1 cellular context compared by ENCODE assay signal in the genomic region with DNA sequence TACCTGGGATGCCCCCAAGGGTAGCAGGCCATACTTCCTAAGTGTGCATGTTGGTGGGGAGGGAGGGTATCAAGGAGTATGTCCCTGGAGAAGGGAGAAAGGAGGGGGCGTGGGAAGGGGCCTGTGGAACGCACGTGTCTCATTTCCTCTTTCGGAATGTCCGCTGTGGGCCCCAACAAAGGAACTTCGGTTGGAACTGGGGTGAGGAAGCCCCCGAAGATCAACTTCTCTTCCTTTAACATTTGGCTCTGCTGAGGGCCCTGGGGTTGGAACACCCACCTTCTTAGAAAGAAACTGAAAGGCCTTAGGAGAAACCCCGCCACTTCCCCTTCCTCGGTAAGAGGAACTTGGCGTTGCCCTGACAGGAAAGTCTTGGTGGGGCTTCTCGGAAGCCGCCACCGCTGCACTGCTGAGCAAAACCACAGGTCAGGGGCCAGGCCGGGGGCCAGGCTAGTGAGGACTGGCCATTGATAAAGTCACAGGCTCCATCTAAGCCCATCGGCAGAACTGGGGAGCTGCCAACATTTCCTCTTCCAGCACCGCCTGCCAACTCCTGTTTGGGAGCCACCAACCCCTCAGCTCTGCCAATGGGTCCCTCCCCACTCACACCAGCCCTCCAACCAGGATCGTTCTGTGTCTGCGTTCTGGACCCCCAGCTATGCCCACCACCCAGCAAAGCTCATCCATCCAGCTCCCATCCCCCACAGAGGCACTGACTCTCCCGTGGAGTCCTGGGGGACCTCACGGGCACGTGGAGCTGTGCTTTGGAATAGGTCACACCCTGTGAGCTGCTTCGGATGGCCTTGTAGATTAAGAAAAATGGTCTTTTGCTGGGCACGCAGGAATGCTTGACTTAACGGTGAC.
TF ChIP-seq lines count a peak whose summit lies in the region.

No MANE protein-coding gene starts in this region.

TF ChIP-seq in HepG2, 621 proteins besides CTCF, POLR2A, EP300 and RAD21 (continued from another document):
- TF ChIP-seq, protein P1, sequence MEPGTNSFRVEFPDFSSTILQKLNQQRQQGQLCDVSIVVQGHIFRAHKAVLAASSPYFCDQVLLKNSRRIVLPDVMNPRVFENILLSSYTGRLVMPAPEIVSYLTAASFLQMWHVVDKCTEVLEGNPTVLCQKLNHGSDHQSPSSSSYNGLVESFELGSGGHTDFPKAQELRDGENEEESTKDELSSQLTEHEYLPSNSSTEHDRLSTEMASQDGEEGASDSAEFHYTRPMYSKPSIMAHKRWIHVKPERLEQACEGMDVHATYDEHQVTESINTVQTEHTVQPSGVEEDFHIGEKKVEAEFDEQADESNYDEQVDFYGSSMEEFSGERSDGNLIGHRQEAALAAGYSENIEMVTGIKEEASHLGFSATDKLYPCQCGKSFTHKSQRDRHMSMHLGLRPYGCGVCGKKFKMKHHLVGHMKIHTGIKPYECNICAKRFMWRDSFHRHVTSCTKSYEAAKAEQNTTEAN (CRISPR knock-in tag; conservative IDR thresholded peaks at IDR 0.05), result no peak
- TF ChIP-seq EED (CRISPR knock-in tag; IDR thresholded peaks at IDR 0.05), result peak; percentile 47; the same call in 1 of the 2 replicates
- TF ChIP-seq HDAC2 (CRISPR knock-in tag; IDR thresholded peaks at IDR 0.05), result no peak
- TF ChIP-seq, protein P2, sequence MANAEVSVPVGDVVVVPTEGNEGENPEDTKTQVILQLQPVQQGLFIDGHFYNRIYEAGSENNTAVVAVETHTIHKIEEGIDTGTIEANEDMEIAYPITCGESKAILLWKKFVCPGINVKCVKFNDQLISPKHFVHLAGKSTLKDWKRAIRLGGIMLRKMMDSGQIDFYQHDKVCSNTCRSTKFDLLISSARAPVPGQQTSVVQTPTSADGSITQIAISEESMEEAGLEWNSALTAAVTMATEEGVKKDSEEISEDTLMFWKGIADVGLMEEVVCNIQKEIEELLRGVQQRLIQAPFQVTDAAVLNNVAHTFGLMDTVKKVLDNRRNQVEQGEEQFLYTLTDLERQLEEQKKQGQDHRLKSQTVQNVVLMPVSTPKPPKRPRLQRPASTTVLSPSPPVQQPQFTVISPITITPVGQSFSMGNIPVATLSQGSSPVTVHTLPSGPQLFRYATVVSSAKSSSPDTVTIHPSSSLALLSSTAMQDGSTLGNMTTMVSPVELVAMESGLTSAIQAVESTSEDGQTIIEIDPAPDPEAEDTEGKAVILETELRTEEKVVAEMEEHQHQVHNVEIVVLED (CRISPR knock-in tag; IDR thresholded peaks at IDR 0.05; ENCODE audit: borderline replicate concordance), result no peak
- no peak for TF ChIP-seq YEATS2 (CRISPR knock-in tag; IDR thresholded peaks at IDR 0.05; ENCODE audit: borderline replicate concordance)
- TF ChIP-seq, protein P3, sequence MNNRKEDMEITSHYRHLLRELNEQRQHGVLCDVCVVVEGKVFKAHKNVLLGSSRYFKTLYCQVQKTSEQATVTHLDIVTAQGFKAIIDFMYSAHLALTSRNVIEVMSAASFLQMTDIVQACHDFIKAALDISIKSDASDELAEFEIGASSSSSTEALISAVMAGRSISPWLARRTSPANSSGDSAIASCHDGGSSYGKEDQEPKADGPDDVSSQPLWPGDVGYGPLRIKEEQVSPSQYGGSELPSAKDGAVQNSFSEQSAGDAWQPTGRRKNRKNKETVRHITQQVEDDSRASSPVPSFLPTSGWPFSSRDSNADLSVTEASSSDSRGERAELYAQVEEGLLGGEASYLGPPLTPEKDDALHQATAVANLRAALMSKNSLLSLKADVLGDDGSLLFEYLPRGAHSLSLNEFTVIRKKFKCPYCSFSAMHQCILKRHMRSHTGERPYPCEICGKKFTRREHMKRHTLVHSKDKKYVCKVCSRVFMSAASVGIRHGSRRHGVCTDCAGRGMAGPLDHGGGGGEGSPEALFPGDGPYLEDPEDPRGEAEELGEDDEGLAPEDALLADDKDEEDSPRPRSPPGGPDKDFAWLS (CRISPR knock-in tag; IDR thresholded peaks at IDR 0.05; ENCODE audit: borderline replicate concordance), result no peak
- no peak for TF ChIP-seq AGO2 (optimal IDR thresholded peaks at IDR 0.05; ENCODE audit: low read depth, low read length)
- no peak for TF ChIP-seq ZFP36L1 (CRISPR knock-in tag; IDR thresholded peaks at IDR 0.05)
- TF ChIP-seq ZNF431 (CRISPR knock-in tag; IDR thresholded peaks at IDR 0.05; ENCODE audit: borderline replicate concordance, low read depth), result 0 out of 2 replicates have a peak, but pooled peaks have one; percentile 13
- TF ChIP-seq HES4 (CRISPR knock-in tag; IDR thresholded peaks at IDR 0.05; ENCODE audit: borderline replicate concordance), result no peak
- 0 out of 2 replicates have a peak, but pooled peaks have one; percentile 13 for TF ChIP-seq ZNF572 (CRISPR knock-in tag; IDR thresholded peaks at IDR 0.05)
- TF ChIP-seq IKZF1 (IDR thresholded peaks at IDR 0.05), result no peak
- no peak for TF ChIP-seq ISX (CRISPR knock-in tag; conservative IDR thresholded peaks at IDR 0.05)
- TF ChIP-seq ZBTB7A (CRISPR knock-in tag; IDR thresholded peaks at IDR 0.05), result no peak; the same call in 1 of the 2 replicates
- TF ChIP-seq, protein P4, sequence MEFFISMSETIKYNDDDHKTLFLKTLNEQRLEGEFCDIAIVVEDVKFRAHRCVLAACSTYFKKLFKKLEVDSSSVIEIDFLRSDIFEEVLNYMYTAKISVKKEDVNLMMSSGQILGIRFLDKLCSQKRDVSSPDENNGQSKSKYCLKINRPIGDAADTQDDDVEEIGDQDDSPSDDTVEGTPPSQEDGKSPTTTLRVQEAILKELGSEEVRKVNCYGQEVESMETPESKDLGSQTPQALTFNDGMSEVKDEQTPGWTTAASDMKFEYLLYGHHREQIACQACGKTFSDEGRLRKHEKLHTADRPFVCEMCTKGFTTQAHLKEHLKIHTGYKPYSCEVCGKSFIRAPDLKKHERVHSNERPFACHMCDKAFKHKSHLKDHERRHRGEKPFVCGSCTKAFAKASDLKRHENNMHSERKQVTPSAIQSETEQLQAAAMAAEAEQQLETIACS (CRISPR knock-in tag; IDR thresholded peaks at IDR 0.05), result no peak
- TF ChIP-seq, protein P5, sequence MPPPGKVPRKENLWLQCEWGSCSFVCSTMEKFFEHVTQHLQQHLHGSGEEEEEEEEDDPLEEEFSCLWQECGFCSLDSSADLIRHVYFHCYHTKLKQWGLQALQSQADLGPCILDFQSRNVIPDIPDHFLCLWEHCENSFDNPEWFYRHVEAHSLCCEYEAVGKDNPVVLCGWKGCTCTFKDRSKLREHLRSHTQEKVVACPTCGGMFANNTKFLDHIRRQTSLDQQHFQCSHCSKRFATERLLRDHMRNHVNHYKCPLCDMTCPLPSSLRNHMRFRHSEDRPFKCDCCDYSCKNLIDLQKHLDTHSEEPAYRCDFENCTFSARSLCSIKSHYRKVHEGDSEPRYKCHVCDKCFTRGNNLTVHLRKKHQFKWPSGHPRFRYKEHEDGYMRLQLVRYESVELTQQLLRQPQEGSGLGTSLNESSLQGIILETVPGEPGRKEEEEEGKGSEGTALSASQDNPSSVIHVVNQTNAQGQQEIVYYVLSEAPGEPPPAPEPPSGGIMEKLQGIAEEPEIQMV (CRISPR knock-in tag; IDR thresholded peaks at IDR 0.05; ENCODE audit: low read depth), result no peak
- no peak for TF ChIP-seq ZC3H13 (CRISPR knock-in tag; IDR thresholded peaks at IDR 0.05)
- TF ChIP-seq ZNF709 (CRISPR knock-in tag; IDR thresholded peaks at IDR 0.05), result 0 out of 2 replicates have a peak, but pooled peaks have one; percentile 52
